Comparison of ENCODE assay signal across 8 cellular contexts in the genomic region with DNA sequence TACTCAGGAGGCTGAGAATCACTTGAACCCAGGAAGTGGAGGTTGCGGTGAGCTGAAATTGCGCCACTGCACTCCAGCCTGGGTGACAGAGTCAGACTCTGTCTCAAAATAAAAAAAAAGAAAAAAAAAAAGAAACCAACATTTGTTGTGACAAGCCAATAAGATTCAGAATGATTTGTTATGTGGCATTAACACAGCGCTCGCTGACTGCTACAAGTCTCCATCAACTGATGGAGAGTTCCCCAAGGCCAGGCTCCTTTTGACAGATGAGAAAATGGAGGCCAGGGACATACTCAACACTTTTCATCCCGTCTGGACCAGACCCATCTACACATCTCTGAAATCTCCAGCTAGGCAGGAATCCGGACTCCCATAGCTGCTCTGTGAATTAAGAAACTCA.
"Had no signal": no experiment of that assay in that cellular context is flagged by ENCODE, and none has a peak within 500 bp of the region (broad histone marks: within the 10 kb centered on the region; RNA-seq: fewer than 3 reads in every experiment).

No MANE protein-coding gene starts in this region.

- ATAC-seq: GM12878 had no signal

- H3K4me3 ChIP-seq: GM12878 had no signal

- DNase-seq: GDM1, GF-D8 had no signal

- FAIRE-seq: G401.6, GM12878, GM12891, GM12892, GM18507, GM19239 had no signal
